ENCODE assay signal across 8 cellular contexts in genomic region chr14:92039720-92040430, GRCh38. TPM values are rescaled to one million over a fixed set of nuclear protein-coding genes. Genes with fewer than 3 reads are reported as not detected.
DNase-seq lines count a peak whose midpoint lies in the region; ATAC-seq and TF ChIP-seq lines count a peak whose summit lies in the region.

TRIP11 (minus strand) TSS chr14:92040059; CDS start chr14:92039685, 374 bp downstream.

- peaks cover 0 to 43% of the 10 kb centered on the region in 2 donors for H3K4me1 ChIP-seq in right atrium auricular region
- peaks cover 0 to 3% of the 10 kb centered on the region in 2 donors for H3K4me1 ChIP-seq in uterus

- H3K27me3 ChIP-seq in right atrium auricular region (no peaks in the 10 kb centered on the region), uterus (no peaks in the 10 kb centered on the region)

- H3K9me3 ChIP-seq in right atrium auricular region (no peaks in the 10 kb centered on the region), uterus (no peaks in the 10 kb centered on the region)

- TF ChIP-seq POLR2A in GM15510 (IDR thresholded peaks at IDR 0.05; ENCODE audit: borderline replicate concordance, extremely low read depth, insufficient read length) (peak; percentile 98), uterus (IDR thresholded peaks at IDR 0.05) (peak; percentile 46 to 51)

- H3K27ac ChIP-seq in angular gyrus (ENCODE audit: low read depth, low read length) (peak within 1 kb of the TSS; percentile 83), right atrium auricular region (peak within 1 kb of the TSS; percentile 96), uterus (peak within 1 kb of the TSS; percentile 84 to 94)

- H3K36me3 ChIP-seq in right atrium auricular region (no peaks in the 10 kb centered on the region), uterus (no peaks in the 10 kb centered on the region)

- DNase-seq in NCI-H1694 (lab: John Stamatoyannopoulos, UW) (peak; percentile 92), T-helper 2 cell (peak; percentile 82 to 98 (median 91)), right atrium auricular region (ENCODE audit: low spot score) (peak; percentile 90), pulmonary artery endothelial cell (ENCODE audit: low read depth, low spot score) (peak; percentile 79), uterus (peak; percentile 86 to 93)

- no peak for TF ChIP-seq CTCF in right atrium auricular region (IDR thresholded peaks at IDR 0.05)
- peak in 3 of 4 experiments; percentile 8 to 33 (median 16) for TF ChIP-seq CTCF in uterus (IDR thresholded peaks at IDR 0.05)

- H3K4me3 ChIP-seq in right atrium auricular region: peak within 1 kb of the TSS; percentile 67 to 78
- peak within 1 kb of the TSS; percentile 52 to 75 for H3K4me3 ChIP-seq in uterus

- intact Hi-C loops in uterus (cut with DNase I; ENCODE audit: low total_unique reads): no loop called here

- ATAC-seq in HG02884 (IDR thresholded peaks at IDR 0.05; ENCODE audit: unreplicated experiment): peak; percentile 95

RNA-seq across cellular contexts. Expression of gene TRIP11, which starts in this region (rescaled TPM):
- total RNA-seq in right atrium auricular region (10 to 100 TPM; 25.7 to 26.1 TPM), pulmonary artery endothelial cell (36.3 and 47.6 TPM in 2 replicates), uterus (10 to 100 TPM; 17.1 to 68.7 (median 47.7) TPM)

Comparison
In these comparisons a context has a peak if more than half of its experiments do, and no peak if none do; other contexts are left out.
1. Peak in every context shown above with its lines: DNase-seq, ATAC-seq, H3K4me3 ChIP-seq and H3K27ac ChIP-seq.
2. CTCF ChIP-seq: peak in uterus (3 of 4); none in right atrium auricular region (0 of 2).